Comparison of ENCODE assay signal across 9 cellular contexts in the genomic region with DNA sequence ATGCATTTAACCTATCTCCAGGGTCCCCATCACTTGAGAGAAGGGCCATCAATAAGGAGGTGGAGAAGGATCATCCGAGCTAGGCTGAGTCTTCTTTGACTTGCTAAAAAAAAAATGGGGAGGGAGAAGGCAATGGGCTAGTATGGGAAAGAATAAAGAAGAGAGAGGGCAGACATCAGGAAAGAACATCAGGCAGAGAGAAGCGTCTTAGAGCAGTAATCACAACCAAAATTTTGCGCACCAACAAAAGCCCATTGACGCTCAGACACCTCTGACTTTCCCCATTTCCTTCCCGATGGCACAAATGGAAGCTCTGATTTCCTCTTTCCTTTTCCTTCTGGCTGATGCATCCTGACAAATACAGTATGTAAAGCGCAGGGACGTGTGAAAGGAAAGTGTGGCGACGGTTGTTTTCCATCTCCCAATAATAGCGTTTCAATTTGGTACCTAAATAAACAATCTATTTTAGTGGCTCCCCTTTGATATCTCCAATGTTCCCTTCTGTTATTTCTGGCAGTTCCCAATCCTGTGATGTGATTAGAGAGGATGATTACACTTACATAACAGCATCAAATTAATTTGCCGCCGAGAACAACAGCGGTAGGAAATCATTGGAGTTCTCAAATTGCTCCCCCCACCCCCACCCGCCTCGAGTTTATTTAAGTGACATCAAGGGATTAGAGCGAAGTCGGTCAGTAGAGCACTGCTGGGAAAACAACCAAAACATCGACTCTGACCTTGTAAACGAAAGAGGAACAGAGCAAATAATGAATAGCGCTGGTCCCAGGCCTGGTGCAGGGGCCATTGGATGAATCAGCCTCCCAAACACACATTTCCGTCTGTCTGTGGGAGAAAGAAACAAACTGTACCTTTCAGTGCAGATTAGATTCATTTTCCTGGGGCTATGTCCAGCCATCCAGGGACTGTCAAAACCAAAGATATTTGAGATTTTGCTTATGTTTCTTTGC.
DNase-seq lines count a peak whose midpoint lies in the region; ATAC-seq and TF ChIP-seq lines count a peak whose summit lies in the region.
"Had no signal": no experiment of that assay in that cellular context is flagged by ENCODE, and none has a peak within 500 bp of the region (broad histone marks: within the 10 kb centered on the region; RNA-seq: fewer than 3 reads in every experiment).

No MANE protein-coding gene starts in this region.

- TF ChIP-seq CTCF in adrenal gland (IDR thresholded peaks at IDR 0.05) = no peak
- no peak for TF ChIP-seq CTCF in left ventricle myocardium inferior (IDR thresholded peaks at IDR 0.05; ENCODE audit: borderline replicate concordance)
- TF ChIP-seq CTCF in A673 (conservative IDR thresholded peaks at IDR 0.05; ENCODE audit: low read depth, low read length) = no peak

- CTCF ChIA-PET in A673 (lab: Charles Lee) = no interaction called here

- BruUV-seq in A673 (replicated peaks; lab: Mats Ljungman, UMichigan) = no TSS peak

- intact Hi-C loops in adrenal gland (cut with DNase I) (loop anchor here (10.0 kb wide), 2 partner anchors 157 to 163 kb away; no protein-coding TSS in a partner anchor), left ventricle myocardium inferior (cut with micrococcal nuclease) (no loop called here), sciatic nerve (cut with DNase I) (no loop called here), A673 (cut with micrococcal nuclease; ENCODE audit: unreplicated experiment) (no loop called here)

- peak; percentile 96 for ATAC-seq in sciatic nerve

- H3K4me1 ChIP-seq in adrenal gland (replicated peaks in 1 of 2) (peaks cover 12 to 24% of the 10 kb centered on the region in 2 donors), left ventricle myocardium inferior (peaks cover 23% of the 10 kb centered on the region), A673 (ENCODE audit: insufficient read depth, low read length, poor library complexity, severe bottlenecking) (no peaks in the 10 kb centered on the region)

- 21 to 32% (median 29%) methylated on average over 21 of the region's 21 CpGs for WGBS in adrenal gland, 4 donors

- H3K27ac ChIP-seq in adrenal gland (peak overlapping the region; percentile 2 to 87 (median 77)), left ventricle myocardium inferior (replicated peaks) (peak overlapping the region; percentile 82), A673 (ENCODE audit: low read depth, low read length, poor library complexity, severe bottlenecking) (no peak overlapping the region)

- peak; percentile 49 for DNase-seq in HCEC 1CT
- DNase-seq in adrenal gland = peak; percentile 77 to 93 (median 88)
- DNase-seq in left ventricle myocardium inferior = peak; percentile 47
- DNase-seq in sciatic nerve (ENCODE audit: low spot score) = no peak
- DNase-seq in A673 (ENCODE audit: low spot score) = no peak
- DNase-seq in GM19240 (ENCODE audit: insufficient read length, low spot score) = no peak
- DNase-seq in KG1 (lab: John Stamatoyannopoulos, UW) = no peak
- no peak for DNase-seq in NCI-H526 (lab: John Stamatoyannopoulos, UW)
- DNase-seq: NCI-H524 treated with DMSO at 0.1 percent for 48 hours had no signal

- POLR2A ChIA-PET in A673 (lab: Charles Lee; ENCODE audit: low non-redundant PET) = interaction anchor here (0.7 kb wide), 1 partner anchor 453 kb away, joined by 4 read pairs; no protein-coding TSS in a partner anchor

- peak in 1 of 2 donors; percentile 32 for TF ChIP-seq POLR2A in adrenal gland (IDR thresholded peaks at IDR 0.05)

- no peaks in the 10 kb centered on the region for H3K9me3 ChIP-seq in adrenal gland (replicated peaks in 1 of 3)
- H3K9me3 ChIP-seq in left ventricle myocardium inferior (replicated peaks) = no peaks in the 10 kb centered on the region
- H3K9me3 ChIP-seq in A673 (ENCODE audit: low read depth, low read length, poor library complexity, severe bottlenecking) = no peaks in the 10 kb centered on the region

- H3K36me3 ChIP-seq in adrenal gland (replicated peaks in 1 of 2) (no peaks in the 10 kb centered on the region), left ventricle myocardium inferior (no peaks in the 10 kb centered on the region), A673 (ENCODE audit: insufficient read depth, low read length, poor library complexity, severe bottlenecking) (no peaks in the 10 kb centered on the region)

- H3K27me3 ChIP-seq in adrenal gland (no peaks in the 10 kb centered on the region), left ventricle myocardium inferior (ENCODE audit: low read depth) (no peaks in the 10 kb centered on the region), A673 (replicated peaks; ENCODE audit: insufficient read depth, low read depth, low read length, poor library complexity) (no peaks in the 10 kb centered on the region)

- peak overlapping the region in 2 of 4 donors; percentile 6 to 37 for H3K4me3 ChIP-seq in adrenal gland
- peak overlapping the region; percentile 48 for H3K4me3 ChIP-seq in left ventricle myocardium inferior
- H3K4me3 ChIP-seq in A673 (ENCODE audit: low read depth, low read length, poor library complexity, severe bottlenecking) = no peak overlapping the region

Comparison
In these comparisons a context has a peak if more than half of its experiments do, and no peak if none do; other contexts are left out.
1. DNase-seq: peak in HCEC 1CT (single experiment), adrenal gland (7 of 7) and left ventricle myocardium inferior (single experiment); none in sciatic nerve (single experiment), A673 (single experiment), GM19240 (single experiment), KG1 (single experiment) and NCI-H526 (0 of 2).
2. intact Hi-C loops: an anchor here in adrenal gland (10.0 kb wide); none called in left ventricle myocardium inferior, sciatic nerve and A673.